Comparison of ENCODE assay signal across 8 cellular contexts in genomic region chr15:72285927-72286516, GRCh38. TPM values are rescaled to one million over a fixed set of nuclear protein-coding genes. Genes with fewer than 3 reads are reported as not detected.
DNase-seq lines count a peak whose midpoint lies in the region; ATAC-seq and TF ChIP-seq lines count a peak whose summit lies in the region.

No MANE protein-coding gene starts in this region.

- in situ Hi-C loops in astrocyte of the spinal cord (cut with HindIII; ENCODE audit: low sequenced_read_pairs) = no loop called here

- TF ChIP-seq CTCF in AG09319 (IDR thresholded peaks at IDR 0.05; ENCODE audit: low read depth, low read length) (peak; percentile 46), astrocyte of the spinal cord (IDR thresholded peaks at IDR 0.05; ENCODE audit: low read depth, low read length) (peak; percentile 71)

- ATAC-seq in left lobe of liver = peak; percentile 87

- H3K4me3 ChIP-seq in H7 (ENCODE audit: insufficient read depth, low read depth, low read length) (no peak overlapping the region), astrocyte of the spinal cord (ENCODE audit: low read depth, low read length) (no peak overlapping the region)

- no peaks in the 10 kb centered on the region for H3K36me3 ChIP-seq in H7 (replicated peaks; ENCODE audit: control insufficient read depth, insufficient read depth, low read length)

- H3K27me3 ChIP-seq in H7 (ENCODE audit: control insufficient read depth, insufficient read depth, low read length) = no peaks in the 10 kb centered on the region; the same call in 1 of the 2 replicates

- no peak for DNase-seq in AG09319 (ENCODE audit: extremely low read depth, low read depth)
- peak; percentile 86 for DNase-seq in H7
- peak; percentile 52 for DNase-seq in SW480 (ENCODE audit: low spot score)
- peak; percentile 18 for DNase-seq in astrocyte of the spinal cord (ENCODE audit: low read depth, low spot score)
- no peak for DNase-seq in left lobe of liver (ENCODE audit: low spot score)
- DNase-seq in stimulated activated naive CD4-positive, alpha-beta T cell (lab: John Stamatoyannopoulos, UW) = peak; percentile 22 to 59 (median 33)
- no peak for DNase-seq in SK-N-DZ (ENCODE audit: low spot score)
- no peak for DNase-seq in midbrain (lab: John Stamatoyannopoulos, UW)

RNA-seq across cellular contexts. Expression of gene PARP6, which starts 13.7 kb away (rescaled TPM):
- total RNA-seq in H7 (2014; rRNA removed; shearing (Covaris generic)) = 24.8 and 28.8 TPM in 2 replicates
- total RNA-seq in left lobe of liver = 20.1 TPM
- 75.4 and 86.8 TPM in 2 replicates for polyA plus RNA-seq in SK-N-DZ (2014; cell fraction: cytosol; rRNA removed)
- 431 and 466 TPM in 2 replicates for polyA plus RNA-seq in SK-N-DZ (2014; cell fraction: nucleus; rRNA removed)

RNA-seq across cellular contexts. Expression of gene CELF6, which starts 33.9 kb away (rescaled TPM):
- total RNA-seq in H7 (2014; rRNA removed; shearing (Covaris generic)) = 0.21 TPM in 1 of 2 replicates, not detected in the other
- total RNA-seq in left lobe of liver = 0.65 TPM
- 3.0 and 3.4 TPM in 2 replicates for polyA plus RNA-seq in SK-N-DZ (2014; cell fraction: cytosol; rRNA removed)
- polyA plus RNA-seq in SK-N-DZ (2014; cell fraction: nucleus; rRNA removed) = 6.7 and 7.7 TPM in 2 replicates

RNA-seq across cellular contexts. Expression of gene PKM, which starts 55.0 kb away (rescaled TPM):
- total RNA-seq in H7 (2014; rRNA removed; shearing (Covaris generic)) = 942 and 1,007 TPM in 2 replicates
- total RNA-seq in left lobe of liver = 31.0 TPM
- polyA plus RNA-seq in SK-N-DZ (2014; cell fraction: cytosol; rRNA removed) = 973 and 1,108 TPM in 2 replicates
- 738 and 804 TPM in 2 replicates for polyA plus RNA-seq in SK-N-DZ (2014; cell fraction: nucleus; rRNA removed)

Comparison
In these comparisons a context has a peak if more than half of its experiments do, and no peak if none do; other contexts are left out.
1. DNase-seq: peak in H7 (single experiment), SW480 (single experiment), astrocyte of the spinal cord (single experiment) and stimulated activated naive CD4-positive, alpha-beta T cell (6 of 6); none in AG09319 (single experiment), left lobe of liver (single experiment), SK-N-DZ (single experiment) and midbrain (single experiment).
2. RNA of gene PKM, which starts 55.0 kb away (total RNA-seq): 942 to 1,007 TPM in H7; 31.0 TPM in left lobe of liver (single experiment); every median in the first group is over 10 times any median in the second.